9 cellular contexts compared by ENCODE assay signal in genomic region chr5:84383816-84384603, GRCh38. TPM values are rescaled to one million over a fixed set of nuclear protein-coding genes. Genes with fewer than 3 reads are reported as not detected.
A peak's percentile ranks its signal among the peaks of the same experiment; 100 is the strongest.
DNase-seq lines count a peak whose midpoint lies in the region; ATAC-seq and TF ChIP-seq lines count a peak whose summit lies in the region.
"Had no signal": no experiment of that assay in that cellular context is flagged by ENCODE, and none has a peak within 500 bp of the region (broad histone marks: within the 10 kb centered on the region; RNA-seq: fewer than 3 reads in every experiment).

No MANE protein-coding gene starts in this region.

- 1 to 13% (median 2%) methylated on average over 67 to 73 of the region's 73 CpGs for WGBS in spleen, 5 donors

- peaks cover 0 to 72% (median 44%) of the 10 kb centered on the region in 7 donors for H3K27me3 ChIP-seq in spleen (replicated peaks in 1 of 7)

- peak; percentile 37 for ATAC-seq in stimulated activated naive CD8-positive, alpha-beta T cell treated with anti-CD3 and anti-CD28 coated beads, Interleukin-15, amount 100 ng/mL, for 72 hours
- no peak for ATAC-seq in stimulated activated naive CD8-positive, alpha-beta T cell treated with anti-CD3 and anti-CD28 coated beads, Interleukin-15, Interleukin-2, amounts not matched to agents 100 U/mL and 50 U/mL, for 24 hours
- ATAC-seq in HG03280 (IDR thresholded peaks at IDR 0.05; ENCODE audit: unreplicated experiment), result no peak

- peak overlapping the region; percentile 31 to 32 for H3K4me3 Mint-ChIP-seq in stimulated activated naive CD8-positive, alpha-beta T cell treated with anti-CD3 and anti-CD28 coated beads, Interleukin-15, amount 100 ng/mL, for 72 hours
- H3K4me3 Mint-ChIP-seq: activated B cell treated with CpG ODN at 0.5 μM for 24 hours had no signal

- intact Hi-C loops in spleen (cut with DNase I; ENCODE audit: low total_unique reads), result no loop called here

- TF ChIP-seq POLR2A in spleen (IDR thresholded peaks at IDR 0.05), result no peak

- peak overlapping the region; percentile 74 to 89 for H3K4me3 ChIP-seq in cardiac fibroblast (replicated peaks in 1 of 2; ENCODE audit: low read depth in 2 of 2, low read length in 2 of 2)
- H3K4me3 ChIP-seq in spleen, result peak overlapping the region in 7 of 8 donors; percentile 12 to 58 (median 23)

- TF ChIP-seq CTCF in cardiac fibroblast (IDR thresholded peaks at IDR 0.05; ENCODE audit: low read depth, low read length), result no peak
- TF ChIP-seq CTCF in spleen (IDR thresholded peaks at IDR 0.05 in 8 of 11, conservative IDR thresholded peaks at IDR 0.05 in 3 of 11), result no peak

- H3K9me3 Mint-ChIP-seq in stimulated activated naive CD8-positive, alpha-beta T cell treated with anti-CD3 and anti-CD28 coated beads, Interleukin-15, amount 100 ng/mL, for 72 hours, result no peaks in the 10 kb centered on the region
- H3K9me3 Mint-ChIP-seq: activated B cell treated with CpG ODN at 0.5 μM for 24 hours had no signal

- H3K27ac ChIP-seq in spleen, result no peak overlapping the region

- DNase-seq in stimulated activated naive CD8-positive, alpha-beta T cell treated with anti-CD3 and anti-CD28 coated beads, Interleukin-15, amount 100 ng/mL, for 72 hours, result no peak
- DNase-seq in stimulated activated naive CD8-positive, alpha-beta T cell treated with anti-CD3 and anti-CD28 coated beads, Interleukin-15, Interleukin-2, amounts not matched to agents 100 U/mL and 50 U/mL, for 24 hours, result no peak
- DNase-seq in cardiac fibroblast (ENCODE audit: low read depth in 2 of 2), result peak; percentile 65 to 72
- DNase-seq in islet precursor cell, result peak; percentile 79
- DNase-seq in spleen, result peak; percentile 60
- no peak for DNase-seq in activated CD8-positive, alpha-beta memory T cell treated with anti-CD3 and anti-CD28 coated beads, Interleukin-2, amount 50 U/mL, for 4 hours
- no peak for DNase-seq in stimulated activated CD4-positive, alpha-beta T cell treated with anti-CD3 and anti-CD28 coated beads, Interleukin-4, amount 100 ng/mL, for 24 hours
- DNase-seq: activated B cell treated with CpG ODN at 0.5 μM for 24 hours had no signal

- H3K9me3 ChIP-seq in spleen, result no peaks in the 10 kb centered on the region

- H3K27me3 Mint-ChIP-seq in stimulated activated naive CD8-positive, alpha-beta T cell treated with anti-CD3 and anti-CD28 coated beads, Interleukin-15, amount 100 ng/mL, for 72 hours, result peaks cover 52% of the 10 kb centered on the region

- H3K4me1 ChIP-seq in spleen, result peaks cover 0 to 35% (median 23%) of the 10 kb centered on the region in 6 donors

- no peak overlapping the region for H3K27ac Mint-ChIP-seq in stimulated activated naive CD8-positive, alpha-beta T cell treated with anti-CD3 and anti-CD28 coated beads, Interleukin-15, amount 100 ng/mL, for 72 hours
- H3K27ac Mint-ChIP-seq: activated B cell treated with CpG ODN at 0.5 μM for 24 hours had no signal

- H3K4me1 Mint-ChIP-seq in stimulated activated naive CD8-positive, alpha-beta T cell treated with anti-CD3 and anti-CD28 coated beads, Interleukin-15, amount 100 ng/mL, for 72 hours, result peaks cover 24% of the 10 kb centered on the region

- H3K36me3 ChIP-seq in spleen, result no peaks in the 10 kb centered on the region

RNA-seq across cellular contexts. Expression of gene EDIL3, which starts 0.7 kb away (rescaled TPM):
- total RNA-seq in spleen, result 1 to 10 TPM in 6 of 7 donors, under 1 TPM in 1; 0.61 to 2.9 (median 2.4) TPM
- 1 to 10 TPM in 2 of 3 donors, under 1 TPM in 1; 0.83 to 2.0 (median 1.1) TPM for polyA plus RNA-seq in spleen
- total RNA-seq: activated B cell treated with CpG ODN at 0.5 μM for 24 hours had no signal

Comparison
In these comparisons a context has a peak if more than half of its experiments do, and no peak if none do; other contexts are left out.
1. DNase-seq: peak in cardiac fibroblast (2 of 2), islet precursor cell (single experiment) and spleen (single experiment); none in stimulated activated naive CD8-positive, alpha-beta T cell treated with anti-CD3 and anti-CD28 coated beads, Interleukin-15, amount 100 ng/mL, for 72 hours (0 of 2), stimulated activated naive CD8-positive, alpha-beta T cell treated with anti-CD3 and anti-CD28 coated beads, Interleukin-15, Interleukin-2, amounts not matched to agents 100 U/mL and 50 U/mL, for 24 hours (single experiment), activated CD8-positive, alpha-beta memory T cell treated with anti-CD3 and anti-CD28 coated beads, Interleukin-2, amount 50 U/mL, for 4 hours (single experiment) and stimulated activated CD4-positive, alpha-beta T cell treated with anti-CD3 and anti-CD28 coated beads, Interleukin-4, amount 100 ng/mL, for 24 hours (single experiment).